ENCODE assay signal across 1 cellular context in genomic region chr16:67653131-67654068, GRCh38.
TF ChIP-seq lines count a peak whose summit lies in the region.

No MANE protein-coding gene starts in this region.

TF ChIP-seq in GM12878, 131 proteins besides CTCF, POLR2A, EP300 and RAD21:
- TF ChIP-seq ZNF217 (IDR thresholded peaks at IDR 0.05) (no peak), MTA2 (IDR thresholded peaks at IDR 0.05; ENCODE audit: low read depth) (no peak), CHD2 (IDR thresholded peaks at IDR 0.05; ENCODE audit: borderline replicate concordance, low read depth, low read length) (no peak), HDGF (IDR thresholded peaks at IDR 0.05) (no peak), MXI1 (IDR thresholded peaks at IDR 0.05; ENCODE audit: low read depth, low read length) (no peak), YY1 (IDR thresholded peaks at IDR 0.05; ENCODE audit: low read depth, low read length) (no peak), SIN3A (IDR thresholded peaks at IDR 0.05; ENCODE audit: low read depth, low read length) (no peak), ATF7 (IDR thresholded peaks at IDR 0.05; ENCODE audit: low read depth) (no peak), E4F1 (IDR thresholded peaks at IDR 0.05; ENCODE audit: borderline replicate concordance, partially characterized antibody) (no peak), FOXM1 (IDR thresholded peaks at IDR 0.05; ENCODE audit: low read depth, low read length) (no peak), ETV6 (conservative IDR thresholded peaks at IDR 0.05 in 1 of 2, IDR thresholded peaks at IDR 0.05 in 1 of 2; ENCODE audit: borderline replicate concordance in 1 of 2, low read depth in 1 of 2) (no peak), MLLT1 (IDR thresholded peaks at IDR 0.05) (no peak), CHD1 (IDR thresholded peaks at IDR 0.05; ENCODE audit: low read depth, low read length) (no peak), MEF2A (IDR thresholded peaks at IDR 0.05; ENCODE audit: insufficient read depth, low read depth, low read length) (no peak), USF2 (IDR thresholded peaks at IDR 0.05; ENCODE audit: borderline replicate concordance, low read depth, low read length) (no peak)
- TF ChIP-seq, protein P1, sequence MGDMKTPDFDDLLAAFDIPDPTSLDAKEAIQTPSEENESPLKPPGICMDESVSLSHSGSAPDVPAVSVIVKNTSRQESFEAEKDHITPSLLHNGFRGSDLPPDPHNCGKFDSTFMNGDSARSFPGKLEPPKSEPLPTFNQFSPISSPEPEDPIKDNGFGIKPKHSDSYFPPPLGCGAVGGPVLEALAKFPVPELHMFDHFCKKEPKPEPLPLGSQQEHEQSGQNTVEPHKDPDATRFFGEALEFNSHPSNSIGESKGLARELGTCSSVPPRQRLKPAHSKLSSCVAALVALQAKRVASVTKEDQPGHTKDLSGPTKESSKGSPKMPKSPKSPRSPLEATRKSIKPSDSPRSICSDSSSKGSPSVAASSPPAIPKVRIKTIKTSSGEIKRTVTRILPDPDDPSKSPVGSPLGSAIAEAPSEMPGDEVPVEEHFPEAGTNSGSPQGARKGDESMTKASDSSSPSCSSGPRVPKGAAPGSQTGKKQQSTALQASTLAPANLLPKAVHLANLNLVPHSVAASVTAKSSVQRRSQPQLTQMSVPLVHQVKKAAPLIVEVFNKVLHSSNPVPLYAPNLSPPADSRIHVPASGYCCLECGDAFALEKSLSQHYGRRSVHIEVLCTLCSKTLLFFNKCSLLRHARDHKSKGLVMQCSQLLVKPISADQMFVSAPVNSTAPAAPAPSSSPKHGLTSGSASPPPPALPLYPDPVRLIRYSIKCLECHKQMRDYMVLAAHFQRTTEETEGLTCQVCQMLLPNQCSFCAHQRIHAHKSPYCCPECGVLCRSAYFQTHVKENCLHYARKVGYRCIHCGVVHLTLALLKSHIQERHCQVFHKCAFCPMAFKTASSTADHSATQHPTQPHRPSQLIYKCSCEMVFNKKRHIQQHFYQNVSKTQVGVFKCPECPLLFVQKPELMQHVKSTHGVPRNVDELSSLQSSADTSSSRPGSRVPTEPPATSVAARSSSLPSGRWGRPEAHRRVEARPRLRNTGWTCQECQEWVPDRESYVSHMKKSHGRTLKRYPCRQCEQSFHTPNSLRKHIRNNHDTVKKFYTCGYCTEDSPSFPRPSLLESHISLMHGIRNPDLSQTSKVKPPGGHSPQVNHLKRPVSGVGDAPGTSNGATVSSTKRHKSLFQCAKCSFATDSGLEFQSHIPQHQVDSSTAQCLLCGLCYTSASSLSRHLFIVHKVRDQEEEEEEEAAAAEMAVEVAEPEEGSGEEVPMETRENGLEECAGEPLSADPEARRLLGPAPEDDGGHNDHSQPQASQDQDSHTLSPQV (IDR thresholded peaks at IDR 0.05), result no peak
- TF ChIP-seq, protein P2, sequence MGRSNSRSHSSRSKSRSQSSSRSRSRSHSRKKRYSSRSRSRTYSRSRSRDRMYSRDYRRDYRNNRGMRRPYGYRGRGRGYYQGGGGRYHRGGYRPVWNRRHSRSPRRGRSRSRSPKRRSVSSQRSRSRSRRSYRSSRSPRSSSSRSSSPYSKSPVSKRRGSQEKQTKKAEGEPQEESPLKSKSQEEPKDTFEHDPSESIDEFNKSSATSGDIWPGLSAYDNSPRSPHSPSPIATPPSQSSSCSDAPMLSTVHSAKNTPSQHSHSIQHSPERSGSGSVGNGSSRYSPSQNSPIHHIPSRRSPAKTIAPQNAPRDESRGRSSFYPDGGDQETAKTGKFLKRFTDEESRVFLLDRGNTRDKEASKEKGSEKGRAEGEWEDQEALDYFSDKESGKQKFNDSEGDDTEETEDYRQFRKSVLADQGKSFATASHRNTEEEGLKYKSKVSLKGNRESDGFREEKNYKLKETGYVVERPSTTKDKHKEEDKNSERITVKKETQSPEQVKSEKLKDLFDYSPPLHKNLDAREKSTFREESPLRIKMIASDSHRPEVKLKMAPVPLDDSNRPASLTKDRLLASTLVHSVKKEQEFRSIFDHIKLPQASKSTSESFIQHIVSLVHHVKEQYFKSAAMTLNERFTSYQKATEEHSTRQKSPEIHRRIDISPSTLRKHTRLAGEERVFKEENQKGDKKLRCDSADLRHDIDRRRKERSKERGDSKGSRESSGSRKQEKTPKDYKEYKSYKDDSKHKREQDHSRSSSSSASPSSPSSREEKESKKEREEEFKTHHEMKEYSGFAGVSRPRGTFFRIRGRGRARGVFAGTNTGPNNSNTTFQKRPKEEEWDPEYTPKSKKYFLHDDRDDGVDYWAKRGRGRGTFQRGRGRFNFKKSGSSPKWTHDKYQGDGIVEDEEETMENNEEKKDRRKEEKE (IDR thresholded peaks at IDR 0.05), result no peak
- TF ChIP-seq, protein P3, sequence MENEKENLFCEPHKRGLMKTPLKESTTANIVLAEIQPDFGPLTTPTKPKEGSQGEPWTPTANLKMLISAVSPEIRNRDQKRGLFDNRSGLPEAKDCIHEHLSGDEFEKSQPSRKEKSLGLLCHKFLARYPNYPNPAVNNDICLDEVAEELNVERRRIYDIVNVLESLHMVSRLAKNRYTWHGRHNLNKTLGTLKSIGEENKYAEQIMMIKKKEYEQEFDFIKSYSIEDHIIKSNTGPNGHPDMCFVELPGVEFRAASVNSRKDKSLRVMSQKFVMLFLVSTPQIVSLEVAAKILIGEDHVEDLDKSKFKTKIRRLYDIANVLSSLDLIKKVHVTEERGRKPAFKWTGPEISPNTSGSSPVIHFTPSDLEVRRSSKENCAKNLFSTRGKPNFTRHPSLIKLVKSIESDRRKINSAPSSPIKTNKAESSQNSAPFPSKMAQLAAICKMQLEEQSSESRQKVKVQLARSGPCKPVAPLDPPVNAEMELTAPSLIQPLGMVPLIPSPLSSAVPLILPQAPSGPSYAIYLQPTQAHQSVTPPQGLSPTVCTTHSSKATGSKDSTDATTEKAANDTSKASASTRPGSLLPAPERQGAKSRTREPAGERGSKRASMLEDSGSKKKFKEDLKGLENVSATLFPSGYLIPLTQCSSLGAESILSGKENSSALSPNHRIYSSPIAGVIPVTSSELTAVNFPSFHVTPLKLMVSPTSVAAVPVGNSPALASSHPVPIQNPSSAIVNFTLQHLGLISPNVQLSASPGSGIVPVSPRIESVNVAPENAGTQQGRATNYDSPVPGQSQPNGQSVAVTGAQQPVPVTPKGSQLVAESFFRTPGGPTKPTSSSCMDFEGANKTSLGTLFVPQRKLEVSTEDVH (IDR thresholded peaks at IDR 0.05; ENCODE audit: low read depth, partially characterized antibody), result no peak
